Comparison of ENCODE assay signal across 1 cellular context in genomic region chr17:6636616-6637457, GRCh38.
A peak's percentile ranks its signal among the peaks of the same experiment; 100 is the strongest.
TF ChIP-seq lines count a peak whose summit lies in the region.

No MANE protein-coding gene starts in this region.

TF ChIP-seq in GM23338, 12 proteins besides CTCF, POLR2A, EP300 and RAD21:
- no peak for TF ChIP-seq ZNF462 (CRISPR knock-in tag; IDR thresholded peaks at IDR 0.05)
- peak; percentile 65 for TF ChIP-seq REST (IDR thresholded peaks at IDR 0.05; ENCODE audit: unreplicated experiment)
